In genomic region chr9:131125288-131126058, GRCh38 we compare ENCODE assay signal across 8 cellular contexts. TPM values are rescaled to one million over a fixed set of nuclear protein-coding genes. Genes with fewer than 3 reads are reported as not detected.
DNase-seq lines count a peak whose midpoint lies in the region; FAIRE-seq and TF ChIP-seq lines count a peak whose summit lies in the region.

NUP214 (plus strand) TSS chr9:131125586; CDS start chr9:131125705, 119 bp downstream.

- no peaks in the 10 kb centered on the region for H3K27me3 Mint-ChIP-seq in activated naive CD4-positive, alpha-beta T cell treated with anti-CD3 and anti-CD28 coated beads for 36 hours (ENCODE audit: low read depth)

- H2BK5ac ChIP-seq in neuronal stem cell (ENCODE audit: low read length), result peak within 1 kb of the TSS; percentile 15

- in situ Hi-C loops in SK-MEL-5 (cut with HindIII; ENCODE audit: low pct_unique_long_range_greater_than_20kb, low sequenced_read_pairs), result no loop called here

- peaks cover 27% of the 10 kb centered on the region for H3K36me3 Mint-ChIP-seq in activated naive CD4-positive, alpha-beta T cell treated with anti-CD3 and anti-CD28 coated beads for 36 hours (ENCODE audit: low read depth)

- peaks cover 2 to 7% of the 10 kb centered on the region in 2 donors for H3K4me1 ChIP-seq in neuronal stem cell (ENCODE audit: control insufficient read depth in 2 of 2, insufficient read depth in 1 of 2, low read depth in 1 of 2, low read length in 2 of 2)

- H2BK15ac ChIP-seq in neuronal stem cell (ENCODE audit: low read length), result no peak within 1 kb of the TSS

- peak within 1 kb of the TSS; percentile 96 for H3K4me3 Mint-ChIP-seq in activated naive CD4-positive, alpha-beta T cell treated with anti-CD3 and anti-CD28 coated beads for 36 hours

- H2BK120ac ChIP-seq in neuronal stem cell (ENCODE audit: low read depth, low read length), result no peak within 1 kb of the TSS

- WGBS in neuronal stem cell (ENCODE audit: extremely low coverage in 2 of 2, insufficient read length in 2 of 2, insufficient replicate concordance in 1 of 2), 2 donors, result no CpG with 5 or more reads among the region's 61 CpGs

- H3K9me3 Mint-ChIP-seq in activated naive CD4-positive, alpha-beta T cell treated with anti-CD3 and anti-CD28 coated beads for 36 hours, result no peaks in the 10 kb centered on the region

- H3K23ac ChIP-seq in neuronal stem cell (ENCODE audit: low read depth, low read length, poor library complexity), result peak within 1 kb of the TSS; percentile 100

- POLR2A ChIA-PET in HEK293T (lab: Yijun Ruan, JAX), result interaction anchor here (0.6 to 3.2 kb wide), 21 partner anchors 10 to 592 kb away, joined by 3 to 29 read pairs (median 5); partner anchors contain the start of gene AIF1L

- H3K79me1 ChIP-seq in neuronal stem cell (ENCODE audit: low read depth, low read length), result peaks cover 6% of the 10 kb centered on the region

- H3K27me3 ChIP-seq in neuronal stem cell (ENCODE audit: control insufficient read depth in 3 of 3, insufficient read depth in 3 of 3, low read depth in 1 of 3, low read length in 3 of 3), result no peaks in the 10 kb centered on the region

- FAIRE-seq in frontal cortex (lab: Jason Lieb, UNC), result no peak

- no peak within 1 kb of the TSS for H2BK12ac ChIP-seq in neuronal stem cell (ENCODE audit: low read length)

- H3K27ac ChIP-seq in neuronal stem cell (replicated peaks; ENCODE audit: low read length), result no peak within 1 kb of the TSS

- H3K4me3 ChIP-seq in neuronal stem cell (ENCODE audit: low read length in 2 of 2), result peak within 1 kb of the TSS; percentile 85

- peak within 1 kb of the TSS; percentile 92 for H3K27ac Mint-ChIP-seq in activated naive CD4-positive, alpha-beta T cell treated with anti-CD3 and anti-CD28 coated beads for 36 hours

- no peak within 1 kb of the TSS for H4K8ac ChIP-seq in neuronal stem cell (ENCODE audit: low read depth, low read length)

- H4K91ac ChIP-seq in neuronal stem cell (ENCODE audit: low read depth, low read length, poor library complexity), result no peak within 1 kb of the TSS

- DNase-seq in GF-D8 (lab: John Stamatoyannopoulos, UW) (peak; percentile 92), HEK293T (ENCODE audit: extremely low spot score) (peak; percentile 99), MV-4-11 (lab: John Stamatoyannopoulos, UW) (peak; percentile 97), SK-MEL-5 (ENCODE audit: low read depth, low spot score) (peak; percentile 97), frontal cortex (ENCODE audit: low spot score in 2 of 2) (peak; percentile 84 to 97), neuronal stem cell (ENCODE audit: low spot score) (peak; percentile 98)
- peak; percentile 100 for DNase-seq in activated naive CD4-positive, alpha-beta T cell treated with anti-CD3 and anti-CD28 coated beads for 36 hours

- H3K18ac ChIP-seq in neuronal stem cell (ENCODE audit: low read length), result peak within 1 kb of the TSS; percentile 58

- peaks cover 29 to 57% of the 10 kb centered on the region in 2 donors for H3K36me3 ChIP-seq in neuronal stem cell (replicated peaks in 1 of 2; ENCODE audit: control insufficient read depth in 2 of 2, insufficient read depth in 2 of 2, low read length in 2 of 2)

- peak within 1 kb of the TSS; percentile 83 for H2AFZ ChIP-seq in neuronal stem cell (ENCODE audit: low read length)

- CTCF ChIA-PET in HEK293T (lab: Yijun Ruan, JAX), result no interaction called here
- CTCF ChIA-PET in activated naive CD4-positive, alpha-beta T cell treated with anti-CD3 and anti-CD28 coated beads for 36 hours (lab: Charles Lee), result interaction anchor here (0.5 to 1.0 kb wide), 4 partner anchors 69 to 289 kb away, joined by 3 to 5 read pairs (median 3); no protein-coding TSS in a partner anchor

- H3K4ac ChIP-seq in neuronal stem cell (ENCODE audit: low read length), result peak within 1 kb of the TSS; percentile 19

- no peak for TF ChIP-seq CTCF in subcutaneous adipose tissue (IDR thresholded peaks at IDR 0.05; ENCODE audit: low read depth)

- H3K9me3 ChIP-seq in neuronal stem cell (replicated peaks in 1 of 2; ENCODE audit: control insufficient read depth in 2 of 2, insufficient read depth in 1 of 2, low read depth in 1 of 2, low read length in 2 of 2), result no peaks in the 10 kb centered on the region

- H3K9ac ChIP-seq in neuronal stem cell (ENCODE audit: low read depth, low read length, poor library complexity), result peak within 1 kb of the TSS; percentile 94

- H3K4me1 Mint-ChIP-seq in activated naive CD4-positive, alpha-beta T cell treated with anti-CD3 and anti-CD28 coated beads for 36 hours (ENCODE audit: low read depth), result peaks cover 33% of the 10 kb centered on the region

- peak within 1 kb of the TSS; percentile 5 for H3K14ac ChIP-seq in neuronal stem cell (ENCODE audit: low read length)

- intact Hi-C loops in activated naive CD4-positive, alpha-beta T cell treated with anti-CD3 and anti-CD28 coated beads for 36 hours (cut with micrococcal nuclease), result loop anchor here (1.0 to 5.0 kb wide), 5 partner anchors 145 to 433 kb away; partner anchors contain the start of genes EXOSC2 and POMT1

- H3K4me2 ChIP-seq in neuronal stem cell (ENCODE audit: insufficient read depth, low read length, poor library complexity, severe bottlenecking), result peak within 1 kb of the TSS; percentile 84

- peak within 1 kb of the TSS; percentile 20 for H2AK5ac ChIP-seq in neuronal stem cell (ENCODE audit: low read depth, low read length)

TF ChIP-seq in HEK293T, 16 proteins besides CTCF, POLR2A, EP300 and RAD21:
- TF ChIP-seq L3MBTL2 (conservative IDR thresholded peaks at IDR 0.05) (peak; percentile 86), LEF1 (IDR thresholded peaks at IDR 0.05; ENCODE audit: borderline replicate concordance) (no peak), SUZ12 (IDR thresholded peaks at IDR 0.05) (no peak), ZNF384 (IDR thresholded peaks at IDR 0.05) (no peak), HDGF (IDR thresholded peaks at IDR 0.05; ENCODE audit: borderline replicate concordance) (no peak), PKNOX1 (IDR thresholded peaks at IDR 0.05) (no peak), BHLHE40 (IDR thresholded peaks at IDR 0.05; ENCODE audit: borderline replicate concordance) (no peak), FOXK2 (IDR thresholded peaks at IDR 0.05) (no peak), ELF4 (IDR thresholded peaks at IDR 0.05) (peak; percentile 80), TARDBP (IDR thresholded peaks at IDR 0.05) (no peak; the same call in 1 of the 2 replicates)

RNA-seq across cellular contexts. Expression of gene NUP214, which starts in this region (rescaled TPM):
- 12.7 and 13.2 TPM in 2 replicates for total RNA-seq in SK-MEL-5 (2014; rRNA removed; shearing (Covaris generic))
- polyA plus RNA-seq in SK-MEL-5 (2015; cell fraction: cytosol; rRNA removed), result 34.8 and 49.9 TPM in 2 replicates
- 48.5 and 64.0 TPM in 2 replicates for polyA plus RNA-seq in SK-MEL-5 (2015; cell fraction: nucleus; rRNA removed)
- 10 to 100 TPM; 40.2 to 41.1 TPM for total RNA-seq in activated naive CD4-positive, alpha-beta T cell treated with anti-CD3 and anti-CD28 coated beads for 36 hours
- total RNA-seq in frontal cortex (9.0 TPM), subcutaneous adipose tissue (10 to 100 TPM; 64.7 to 90.8 (median 74.0) TPM)
- 22.4 TPM for polyA plus RNA-seq in neuronal stem cell (2013, experiment 1 of 2)
- polyA plus RNA-seq in neuronal stem cell (2013, experiment 2 of 2), result 21.0 TPM
